8 cellular contexts compared by ENCODE assay signal in genomic region chr5:10353241-10354047, GRCh38. TPM values are rescaled to one million over a fixed set of nuclear protein-coding genes. Genes with fewer than 3 reads are reported as not detected.
DNase-seq lines count a peak whose midpoint lies in the region; ATAC-seq, FAIRE-seq and TF ChIP-seq lines count a peak whose summit lies in the region.

Gene MARCHF6, plus strand, starts transcription at chr5:10353695. Its CDS starts 204 bp downstream, at chr5:10353899.

- H3K4me3 ChIP-seq in A549 = peak within 1 kb of the TSS; percentile 91
- peak within 1 kb of the TSS; percentile 87 for H3K4me3 ChIP-seq in iPS-18c (ENCODE audit: insufficient read depth, low read depth, low read length)
- H3K4me3 ChIP-seq in skeletal muscle tissue (ENCODE audit: low read length in 3 of 3) = peak within 1 kb of the TSS; percentile 86 to 92 (median 90)

- POLR2A ChIA-PET in A549 (lab: Yijun Ruan, JAX) = interaction anchor here (0.6 to 1.6 kb wide), 27 partner anchors 9 to 480 kb away, joined by 3 to 19 read pairs (median 4); partner anchors contain the start of genes ATPSCKMT and CCT5

- TF ChIP-seq POLR2A in A549 (IDR thresholded peaks at IDR 0.05; ENCODE audit: low read length) = peak; percentile 97

- no peak for TF ChIP-seq CTCF in A549 (IDR thresholded peaks at IDR 0.05)
- TF ChIP-seq CTCF in VCaP (conservative IDR thresholded peaks at IDR 0.05) = no peak

- H3K27me3 ChIP-seq in skeletal muscle tissue (ENCODE audit: control insufficient read depth in 3 of 3, insufficient read depth in 3 of 3, low read length in 3 of 3) = no peaks in the 10 kb centered on the region

- H3K36me3 ChIP-seq in skeletal muscle tissue (ENCODE audit: control insufficient read depth in 3 of 3, insufficient read depth in 3 of 3, low read length in 3 of 3) = no peaks in the 10 kb centered on the region

- ATAC-seq in A549 = peak; percentile 91 to 94
- ATAC-seq in GM18868 (IDR thresholded peaks at IDR 0.05; ENCODE audit: unreplicated experiment) = peak; percentile 81
- peak; percentile 79 for ATAC-seq in HG03108 (IDR thresholded peaks at IDR 0.05; ENCODE audit: unreplicated experiment)

- H3K4me1 ChIP-seq in A549 = peaks cover 30% of the 10 kb centered on the region
- H3K4me1 ChIP-seq in skeletal muscle tissue (ENCODE audit: control insufficient read depth in 3 of 3, insufficient read depth in 3 of 3, low read length in 3 of 3) = peaks cover 17 to 34% (median 26%) of the 10 kb centered on the region in 3 donors

- DNase-seq in A549 (ENCODE audit: low read depth in 1 of 2, low spot score in 1 of 2) (peak; percentile 70 to 93), NCI-H2196 (lab: John Stamatoyannopoulos, UW; ENCODE audit: unreplicated experiment) (peak; percentile 97), T47D (ENCODE audit: low read depth in 1 of 2, low spot score in 1 of 2) (peak; percentile 62 to 99)

- peak within 1 kb of the TSS; percentile 90 to 96 (median 94) for H3K9ac ChIP-seq in skeletal muscle tissue (ENCODE audit: low read depth in 1 of 3, low read length in 3 of 3)

- no peaks in the 10 kb centered on the region for H3K9me3 ChIP-seq in A549
- no peaks in the 10 kb centered on the region for H3K9me3 ChIP-seq in iPS-18c (ENCODE audit: control insufficient read depth, insufficient read depth, low read length)
- no peaks in the 10 kb centered on the region for H3K9me3 ChIP-seq in skeletal muscle tissue (ENCODE audit: control insufficient read depth in 3 of 3, low read length in 3 of 3)

- H3K4me2 ChIP-seq in A549 = peak within 1 kb of the TSS; percentile 94

- 0 out of 5 replicates have a peak, but pooled peaks of 1 of the 2 experiments have one; percentile 10 for TF ChIP-seq RAD21 in A549 (conservative IDR thresholded peaks at IDR 0.05 in 1 of 2, IDR thresholded peaks at IDR 0.05 in 1 of 2)

- no peak for TF ChIP-seq EP300 in A549 (IDR thresholded peaks at IDR 0.05)

- CTCF ChIA-PET in A549 (lab: Yijun Ruan, JAX) = interaction anchor here (0.5 to 1.6 kb wide), 4 partner anchors 9 to 112 kb away, joined by 3 to 6 read pairs (median 3); no protein-coding TSS in a partner anchor

- peak within 1 kb of the TSS; percentile 97 to 99 for H3K27ac ChIP-seq in A549
- H3K27ac ChIP-seq in VCaP = peak within 1 kb of the TSS; percentile 100
- H3K27ac ChIP-seq in skeletal muscle tissue (ENCODE audit: low read depth, low read length) = peak within 1 kb of the TSS; percentile 98

- in situ Hi-C loops in T47D (cut with HindIII; ENCODE audit: low pct_unique_long_range_greater_than_20kb, low sequenced_read_pairs) = no loop called here

- FAIRE-seq in A549 (lab: Jason Lieb, UNC) = no peak

- 1% methylated on average over 47 of the region's 92 CpGs for WGBS in A549 (ENCODE audit: missing lambda C conversion rate)

TF ChIP-seq in A549, 52 proteins besides CTCF, POLR2A, EP300 and RAD21 (continues in another document):
- TF ChIP-seq MAZ (IDR thresholded peaks at IDR 0.05; ENCODE audit: borderline replicate concordance, low read depth, low read length) (no peak), PHF8 (IDR thresholded peaks at IDR 0.05; ENCODE audit: borderline replicate concordance, low read depth) (peak; percentile 89; the same call in 1 of the 2 replicates), MAFK (IDR thresholded peaks at IDR 0.05; ENCODE audit: partially characterized antibody) (no peak), RNF2 (IDR thresholded peaks at IDR 0.05; ENCODE audit: borderline replicate concordance, low read depth) (no peak), MYC (IDR thresholded peaks at IDR 0.05; ENCODE audit: borderline replicate concordance, low read length) (peak; percentile 78; the same call in 1 of the 2 replicates), SREBF2 (IDR thresholded peaks at IDR 0.05) (no peak), MAX (IDR thresholded peaks at IDR 0.05) (peak; percentile 92), ZFP36 (IDR thresholded peaks at IDR 0.05; ENCODE audit: borderline replicate concordance, partially characterized antibody) (no peak), ZNF302 (CRISPR knock-in tag; IDR thresholded peaks at IDR 0.05) (no peak), GATA3 (IDR thresholded peaks at IDR 0.05; ENCODE audit: borderline replicate concordance) (no peak), TP53 (CRISPR knock-in tag; IDR thresholded peaks at IDR 0.05) (no peak), HDAC2 (IDR thresholded peaks at IDR 0.05) (no peak), BCL3 (IDR thresholded peaks at IDR 0.05) (peak; percentile 89; the same call in 2 of the 3 replicates), HOXA7 (CRISPR knock-in tag; IDR thresholded peaks at IDR 0.05) (no peak), RCOR1 (IDR thresholded peaks at IDR 0.05; ENCODE audit: low read depth, low read length) (no peak), HES2 (IDR thresholded peaks at IDR 0.05) (no peak), ELK1 (IDR thresholded peaks at IDR 0.05; ENCODE audit: low read depth, low read length) (no peak), FOXS1 (CRISPR knock-in tag; IDR thresholded peaks at IDR 0.05) (no peak), EHF (CRISPR knock-in tag; IDR thresholded peaks at IDR 0.05) (no peak), ZC3H11A (IDR thresholded peaks at IDR 0.05) (no peak), KDM1A (IDR thresholded peaks at IDR 0.05; ENCODE audit: low read depth) (no peak), ATOH8 (CRISPR knock-in tag; IDR thresholded peaks at IDR 0.05; ENCODE audit: low read depth) (no peak), BHLHE40 (IDR thresholded peaks at IDR 0.05; ENCODE audit: low read depth, low read length) (no peak), REST (IDR thresholded peaks at IDR 0.05) (no peak), KDM5A (IDR thresholded peaks at IDR 0.05) (0 out of 2 replicates have a peak, but pooled peaks have one; percentile 11)

RNA-seq across cellular contexts. Expression of gene MARCHF6, which starts in this region (rescaled TPM):
- polyA plus RNA-seq in A549 (2011; rRNA removed) (104 and 119 TPM in 2 replicates), A549 (2017; fragmentation: RNase III; extraction: RNeasy Plus Mini Kit Qiagen cat#74134 plus additional on column Dnase treatment) (47.5 to 50.4 TPM (median 48.7 TPM) in 3 replicates)
- 26.3 and 32.0 TPM in 2 replicates for polyA plus RNA-seq in A549 (2012; cell fraction: cytosol; rRNA removed)
- polyA plus RNA-seq in A549 (2012; cell fraction: nucleus; rRNA removed) = 68.6 and 128 TPM in 2 replicates
- 263 and 267 TPM in 2 replicates for polyA minus RNA-seq in A549 (2011; rRNA and poly(A)+ RNA removed)
- 110 TPM for total RNA-seq in skeletal muscle tissue

Comparison
In these comparisons a context has a peak if more than half of its experiments do, and no peak if none do; other contexts are left out.
1. Peak in every context shown above with its lines: DNase-seq, ATAC-seq, H3K4me3 ChIP-seq and H3K27ac ChIP-seq.